In genomic region chr7:99409192-99409572, GRCh38 we compare ENCODE assay signal across 8 cellular contexts. TPM values are rescaled to one million over a fixed set of nuclear protein-coding genes. Genes with fewer than 3 reads are reported as not detected.
A peak's percentile ranks its signal among the peaks of the same experiment; 100 is the strongest.
DNase-seq lines count a peak whose midpoint lies in the region; ATAC-seq, FAIRE-seq and TF ChIP-seq lines count a peak whose summit lies in the region.

No MANE protein-coding gene starts in this region.

- intact Hi-C loops in kidney (cut with DNase I): no loop called here

- H3K9me3 ChIP-seq in kidney (ENCODE audit: control insufficient read depth in 1 of 2, low read length in 2 of 2): no peaks in the 10 kb centered on the region
- H3K9me3 ChIP-seq in subcutaneous abdominal adipose tissue (ENCODE audit: control insufficient read depth in 5 of 5, low read length in 5 of 5): no peaks in the 10 kb centered on the region

- H3K27ac ChIP-seq in kidney (ENCODE audit: low read depth in 2 of 2, low read length in 2 of 2) (peak overlapping the region; percentile 100), subcutaneous abdominal adipose tissue (ENCODE audit: low read depth, low read length) (peak overlapping the region; percentile 98)

- peak overlapping the region; percentile 93 for H3K27ac Mint-ChIP-seq in activated naive CD4-positive, alpha-beta T cell treated with anti-CD3 and anti-CD28 coated beads, Interleukin-2, amount 50 U/mL, for 24 hours

- TF ChIP-seq CTCF in kidney (IDR thresholded peaks at IDR 0.05; ENCODE audit: borderline replicate concordance, extremely low read depth, insufficient read depth): no peak

- H3K9me3 Mint-ChIP-seq in activated naive CD4-positive, alpha-beta T cell treated with anti-CD3 and anti-CD28 coated beads, Interleukin-2, amount 50 U/mL, for 24 hours: no peaks in the 10 kb centered on the region

- H3K36me3 Mint-ChIP-seq in activated naive CD4-positive, alpha-beta T cell treated with anti-CD3 and anti-CD28 coated beads, Interleukin-2, amount 50 U/mL, for 24 hours: peaks cover 8% of the 10 kb centered on the region

- FAIRE-seq in kidney (lab: Jason Lieb, UNC): no peak

- peaks cover 43% of the 10 kb centered on the region for H3K4me1 Mint-ChIP-seq in activated naive CD4-positive, alpha-beta T cell treated with anti-CD3 and anti-CD28 coated beads, Interleukin-2, amount 50 U/mL, for 24 hours

- ATAC-seq in GM18909 (IDR thresholded peaks at IDR 0.05; ENCODE audit: poor library complexity, unreplicated experiment) (peak; percentile 5), HG03108 (IDR thresholded peaks at IDR 0.05; ENCODE audit: unreplicated experiment) (peak; percentile 10)

- H3K27me3 ChIP-seq in subcutaneous abdominal adipose tissue (ENCODE audit: control insufficient read depth in 5 of 5, insufficient read depth in 4 of 5, low read length in 5 of 5): no peaks in the 10 kb centered on the region

- H3K4me3 ChIP-seq in kidney (ENCODE audit: low read length in 2 of 2) (peak overlapping the region; percentile 89 to 99), subcutaneous abdominal adipose tissue (ENCODE audit: low read depth in 1 of 5, low read length in 5 of 5) (peak overlapping the region; percentile 93 to 99 (median 99))

- no peak for DNase-seq in kidney
- no peak for DNase-seq in GM19240 (ENCODE audit: insufficient read length, low spot score)
- no peak for DNase-seq in cerebellar nuclear complex (lab: John Stamatoyannopoulos, UW)
- DNase-seq in MV-4-11 (lab: John Stamatoyannopoulos, UW): no peak

- peak overlapping the region; percentile 96 for H3K4me3 Mint-ChIP-seq in activated naive CD4-positive, alpha-beta T cell treated with anti-CD3 and anti-CD28 coated beads, Interleukin-2, amount 50 U/mL, for 24 hours

- H3K27me3 Mint-ChIP-seq in activated naive CD4-positive, alpha-beta T cell treated with anti-CD3 and anti-CD28 coated beads, Interleukin-2, amount 50 U/mL, for 24 hours: no peaks in the 10 kb centered on the region

- H3K36me3 ChIP-seq in kidney (ENCODE audit: control insufficient read depth in 1 of 2, insufficient read depth in 2 of 2, low read length in 2 of 2) (peaks cover 21 to 26% of the 10 kb centered on the region in 2 donors), subcutaneous abdominal adipose tissue (ENCODE audit: control insufficient read depth in 5 of 5, insufficient read depth in 5 of 5, low read length in 5 of 5) (peaks cover 8 to 43% (median 29%) of the 10 kb centered on the region in 5 donors)

- H3K9ac ChIP-seq in kidney (ENCODE audit: low read length in 2 of 2) (peak overlapping the region; percentile 95 to 98), subcutaneous abdominal adipose tissue (ENCODE audit: low read length in 5 of 5) (peak overlapping the region; percentile 93 to 99 (median 97))

- H3K4me1 ChIP-seq in kidney (ENCODE audit: control insufficient read depth in 1 of 2, insufficient read depth in 1 of 2, low read depth in 1 of 2, low read length in 2 of 2): peaks cover 8 to 28% of the 10 kb centered on the region in 2 donors
- peaks cover 10 to 48% (median 43%) of the 10 kb centered on the region in 5 donors for H3K4me1 ChIP-seq in subcutaneous abdominal adipose tissue (ENCODE audit: control insufficient read depth in 5 of 5, insufficient read depth in 5 of 5, low read length in 5 of 5)

RNA-seq across cellular contexts. Expression of gene BUD31, which starts 0.4 kb away (rescaled TPM):
- total RNA-seq in kidney: 79.0 TPM
- 141 TPM for polyA plus RNA-seq in kidney (ENCODE audit: insufficient read depth, low read depth, low replicate concordance)

RNA-seq across cellular contexts. Expression of gene PDAP1, which starts 0.8 kb away (rescaled TPM):
- total RNA-seq in kidney: 84.7 TPM
- polyA plus RNA-seq in kidney (ENCODE audit: insufficient read depth, low read depth, low replicate concordance): 119 TPM

RNA-seq across cellular contexts. Expression of gene PTCD1, which starts 29.4 kb away (rescaled TPM):
- total RNA-seq in kidney: 5.4 TPM
- polyA plus RNA-seq in kidney (ENCODE audit: insufficient read depth, low read depth, low replicate concordance): 2.9 TPM

RNA-seq across cellular contexts. Expression of gene CPSF4, which starts 29.6 kb away (rescaled TPM):
- total RNA-seq in kidney: 28.9 TPM
- polyA plus RNA-seq in kidney (ENCODE audit: insufficient read depth, low read depth, low replicate concordance): 24.2 TPM

RNA-seq across cellular contexts. Expression of gene ARPC1B, which starts 34.7 kb away (rescaled TPM):
- 216 TPM for total RNA-seq in kidney
- 74.1 TPM for polyA plus RNA-seq in kidney (ENCODE audit: insufficient read depth, low read depth, low replicate concordance)
